1 cellular context compared by ENCODE assay signal in genomic region chr20:32071395-32072167, GRCh38.
TF ChIP-seq lines count a peak whose summit lies in the region.

No MANE protein-coding gene starts in this region.

TF ChIP-seq in GM23338, 12 proteins besides CTCF, POLR2A, EP300 and RAD21 (continued from another document):
- TF ChIP-seq ZNF462 (CRISPR knock-in tag; IDR thresholded peaks at IDR 0.05) (no peak), EZH2 (IDR thresholded peaks at IDR 0.05; ENCODE audit: low read depth, unreplicated experiment) (no peak), CREB1 (CRISPR knock-in tag; IDR thresholded peaks at IDR 0.05; ENCODE audit: low read depth) (no peak), POLR2AphosphoS5 (IDR thresholded peaks at IDR 0.05; ENCODE audit: low read depth) (no peak)
